In the genomic region with DNA sequence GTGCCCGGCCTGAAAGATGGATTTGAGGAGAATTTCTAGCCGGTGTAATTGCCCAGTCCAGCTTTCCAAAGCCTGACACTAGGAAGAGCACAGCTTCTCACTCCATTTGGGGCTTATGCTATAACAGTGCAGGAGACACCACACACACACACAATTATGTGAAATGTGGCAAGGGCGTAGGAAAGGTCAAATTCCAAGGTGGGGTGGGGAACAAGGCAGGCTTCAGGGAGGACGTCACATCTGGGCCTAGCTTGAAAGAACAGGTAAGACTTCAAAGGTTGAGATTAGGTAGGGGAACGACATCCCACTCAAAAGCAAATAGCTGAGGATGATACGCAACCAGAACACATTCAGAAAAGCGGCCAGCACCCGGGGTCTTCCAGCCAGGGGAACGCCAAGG, we compare ENCODE assay signal across 2 cellular contexts.
TF ChIP-seq lines count a peak whose summit lies in the region.

No MANE protein-coding gene starts in this region.

TF ChIP-seq in H1, 55 proteins besides CTCF, POLR2A, EP300 and RAD21:
- no peak for TF ChIP-seq SRF (IDR thresholded peaks at IDR 0.05; ENCODE audit: low read depth, low read length)
- TF ChIP-seq MAX (IDR thresholded peaks at IDR 0.05), result no peak
- no peak for TF ChIP-seq SIRT6 (IDR thresholded peaks at IDR 0.05; ENCODE audit: low read length)
- no peak for TF ChIP-seq MAFK (IDR thresholded peaks at IDR 0.05; ENCODE audit: low read depth, low read length)
- no peak for TF ChIP-seq SP2 (IDR thresholded peaks at IDR 0.05; ENCODE audit: low read length)
- no peak for TF ChIP-seq YY1 (IDR thresholded peaks at IDR 0.05; ENCODE audit: low read depth, low read length)
- TF ChIP-seq RXRA (IDR thresholded peaks at IDR 0.05; ENCODE audit: insufficient read depth, low read depth, low read length), result no peak
- TF ChIP-seq NRF1 (IDR thresholded peaks at IDR 0.05; ENCODE audit: low read depth, low read length), result no peak
- TF ChIP-seq BCL11A (IDR thresholded peaks at IDR 0.05; ENCODE audit: low read depth in 2 of 2, low read length in 2 of 2), result no peak
- TF ChIP-seq HDAC6 (IDR thresholded peaks at IDR 0.05; ENCODE audit: low read depth, low read length), result no peak
- TF ChIP-seq SIX5 (IDR thresholded peaks at IDR 0.05; ENCODE audit: low read depth, low read length), result no peak
- no peak for TF ChIP-seq TAF1 (IDR thresholded peaks at IDR 0.05; ENCODE audit: low read depth, low read length)
- TF ChIP-seq JUND (IDR thresholded peaks at IDR 0.05; ENCODE audit: low read length), result no peak
- no peak for TF ChIP-seq JUN (IDR thresholded peaks at IDR 0.05; ENCODE audit: low read depth, low read length)
- TF ChIP-seq ASH2L (IDR thresholded peaks at IDR 0.05; ENCODE audit: low read length), result no peak

TF ChIP-seq in SK-N-SH, 30 proteins besides CTCF, POLR2A, EP300 and RAD21:
- TF ChIP-seq POLR2AphosphoS5 (IDR thresholded peaks at IDR 0.05; ENCODE audit: low read depth, low read length) (no peak), TEAD4 (IDR thresholded peaks at IDR 0.05; ENCODE audit: borderline replicate concordance, insufficient read depth) (no peak), TCF12 (IDR thresholded peaks at IDR 0.05) (no peak), MEF2A (IDR thresholded peaks at IDR 0.05; ENCODE audit: borderline replicate concordance, low read depth) (no peak), YY1 (IDR thresholded peaks at IDR 0.05; ENCODE audit: low read depth) (no peak), RCOR1 (IDR thresholded peaks at IDR 0.05; ENCODE audit: low read length) (no peak), MAX (IDR thresholded peaks at IDR 0.05; ENCODE audit: low read depth) (no peak), CHD2 (IDR thresholded peaks at IDR 0.05; ENCODE audit: low read length, partially characterized antibody) (no peak), EZH2phosphoT487 (IDR thresholded peaks at IDR 0.05; ENCODE audit: borderline replicate concordance, low read depth) (no peak), GATA2 (CRISPR knock-in tag; IDR thresholded peaks at IDR 0.05) (no peak), RFX5 (IDR thresholded peaks at IDR 0.05; ENCODE audit: low read length) (no peak)
- TF ChIP-seq, protein P1, sequence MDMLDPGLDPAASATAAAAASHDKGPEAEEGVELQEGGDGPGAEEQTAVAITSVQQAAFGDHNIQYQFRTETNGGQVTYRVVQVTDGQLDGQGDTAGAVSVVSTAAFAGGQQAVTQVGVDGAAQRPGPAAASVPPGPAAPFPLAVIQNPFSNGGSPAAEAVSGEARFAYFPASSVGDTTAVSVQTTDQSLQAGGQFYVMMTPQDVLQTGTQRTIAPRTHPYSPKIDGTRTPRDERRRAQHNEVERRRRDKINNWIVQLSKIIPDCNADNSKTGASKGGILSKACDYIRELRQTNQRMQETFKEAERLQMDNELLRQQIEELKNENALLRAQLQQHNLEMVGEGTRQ (IDR thresholded peaks at IDR 0.05; ENCODE audit: borderline replicate concordance, low read depth, low read length), result no peak
TF ChIP-seq in SK-N-SH: peak in this region for 0.
